ENCODE assay signal across 10 cellular contexts in genomic region chr2:151363709-151364108, GRCh38. TPM values are rescaled to one million over a fixed set of nuclear protein-coding genes. Genes with fewer than 3 reads are reported as not detected.
DNase-seq lines count a peak whose midpoint lies in the region; ATAC-seq, FAIRE-seq and TF ChIP-seq lines count a peak whose summit lies in the region.
"Had no signal": no experiment of that assay in that cellular context is flagged by ENCODE, and none has a peak within 500 bp of the region (broad histone marks: within the 10 kb centered on the region; RNA-seq: fewer than 3 reads in every experiment).

No MANE protein-coding gene starts in this region.

- H2AK5ac ChIP-seq in H1 (ENCODE audit: low read depth, low read length) = no peak overlapping the region

- no peak overlapping the region for H3K18ac ChIP-seq in H1 (ENCODE audit: extremely low read depth, low read length)

- H4K5ac ChIP-seq in H1 (ENCODE audit: insufficient read length, low read depth, low read length) = no peak overlapping the region

- H3K4me2 ChIP-seq in H1 (ENCODE audit: insufficient read depth in 1 of 2, low read depth in 2 of 2, low read length in 2 of 2) = no peak overlapping the region

- H2AFZ ChIP-seq in H1 (ENCODE audit: low read length) = 0 out of 2 replicates have a peak overlapping the region, but pooled peaks have one; percentile 2

- intact Hi-C loops in sciatic nerve (cut with DNase I) = no loop called here

- no peak overlapping the region for H3K9ac ChIP-seq in H1 (replicated peaks in 1 of 4; ENCODE audit: extremely low read depth in 1 of 4, low read depth in 3 of 4, low read length in 3 of 4)

- no peak for TF ChIP-seq EP300 in H1 (IDR thresholded peaks at IDR 0.05; ENCODE audit: borderline replicate concordance in 1 of 2, low read depth in 2 of 2, low read length in 2 of 2)

- H3K4me1 ChIP-seq in H1 (replicated peaks in 1 of 4; ENCODE audit: control insufficient read depth in 3 of 4, insufficient read depth in 4 of 4, low read length in 3 of 4) = no peaks in the 10 kb centered on the region; a peak in 1 of 7 replicates

- H3K9me3 ChIP-seq in H1 (ENCODE audit: insufficient read depth in 2 of 2, low read depth in 1 of 2, low read length in 1 of 2) (peaks cover 0 to under 1% of the 10 kb centered on the region in 2 experiments; a peak in 1 of 4 replicates), MG63 (no peaks in the 10 kb centered on the region)

- H3K4me3 ChIP-seq in H1 (ENCODE audit: extremely low read depth in 1 of 4, insufficient read depth in 2 of 4, low read depth in 3 of 4, low read length in 4 of 4) (no peak overlapping the region), MG63 (no peak overlapping the region)

- no peak overlapping the region for H2BK5ac ChIP-seq in H1 (ENCODE audit: low read depth, low read length)

- no peak overlapping the region for H3K4ac ChIP-seq in H1 (replicated peaks; ENCODE audit: insufficient read length, low read depth, low read length)

- no peaks in the 10 kb centered on the region for H3K27me3 ChIP-seq in H1 (replicated peaks in 1 of 4; ENCODE audit: control insufficient read depth in 3 of 4, extremely low read depth in 1 of 4, insufficient read depth in 3 of 4, low read length in 3 of 4)
- H3K27me3 ChIP-seq in MG63 = no peaks in the 10 kb centered on the region

- CTCF ChIA-PET in H1 (lab: Charles Lee; ENCODE audit: partially characterized antibody) = interaction anchor here (0.8 kb wide), 1 partner anchor 622 kb away, joined by 4 read pairs; no protein-coding TSS in a partner anchor

- no peak for FAIRE-seq in H1 (lab: Jason Lieb, UNC)

- H2BK15ac ChIP-seq in H1 (ENCODE audit: low read length) = 0 out of 2 replicates have a peak overlapping the region, but pooled peaks have one; percentile 8

- H4K20me1 ChIP-seq in H1 (replicated peaks in 1 of 2; ENCODE audit: control insufficient read depth in 1 of 2, insufficient read depth in 2 of 2, low read length in 2 of 2) = no peaks in the 10 kb centered on the region

- H3K23me2 ChIP-seq in H1 (ENCODE audit: low read depth, low read length) = no peaks in the 10 kb centered on the region

- ATAC-seq in GM19025 (IDR thresholded peaks at IDR 0.05; ENCODE audit: low read depth, unreplicated experiment) = peak; percentile 85
- peak; percentile 83 for ATAC-seq in HG03354 (IDR thresholded peaks at IDR 0.05; ENCODE audit: poor library complexity, severe bottlenecking, unreplicated experiment)
- ATAC-seq in sciatic nerve = peak; percentile 95
- ATAC-seq: HCT116 had no signal

- no peak for TF ChIP-seq RAD21 in H1 (IDR thresholded peaks at IDR 0.05 in 1 of 2, conservative IDR thresholded peaks at IDR 0.05 in 1 of 2; ENCODE audit: low read depth in 2 of 2, low read length in 2 of 2)

- H3K79me1 ChIP-seq in H1 (ENCODE audit: low read depth, low read length) = no peaks in the 10 kb centered on the region

- peak overlapping the region; percentile 72; the same call in 1 of the 2 replicates for H2BK12ac ChIP-seq in H1 (ENCODE audit: low read depth, low read length)

- no peak overlapping the region for H4K8ac ChIP-seq in H1 (ENCODE audit: extremely low read depth, insufficient read depth, low read length)

- H3K36me3 ChIP-seq in H1 (ENCODE audit: control insufficient read depth in 2 of 4, insufficient read depth in 4 of 4, low read length in 3 of 4) (no peaks in the 10 kb centered on the region; a peak in 1 of 8 replicates), MG63 (no peaks in the 10 kb centered on the region)

- no peak overlapping the region for H2BK120ac ChIP-seq in H1 (replicated peaks; ENCODE audit: low read depth, low read length)

- no peak for TF ChIP-seq CTCF in H1 (IDR thresholded peaks at IDR 0.05; ENCODE audit: control extremely low read depth in 1 of 3, insufficient read depth in 1 of 3, low read depth in 1 of 3, low read length in 3 of 3)

- H4K91ac ChIP-seq in H1 (replicated peaks; ENCODE audit: insufficient read length, low read length) = no peak overlapping the region

- DNase-seq in H1 (ENCODE audit: low read depth in 1 of 2, low spot score in 2 of 2) = no peak
- no peak for DNase-seq in sciatic nerve (ENCODE audit: low spot score)
- no peak for DNase-seq in NCI-H510A treated with DMSO at 0.1 percent for 48 hours (lab: John Stamatoyannopoulos, UW)
- DNase-seq in MG63 = no peak
- DNase-seq in NCI-H82 (lab: John Stamatoyannopoulos, UW) = no peak
- DNase-seq in stimulated activated CD4-positive, alpha-beta T cell treated with anti-CD3 and anti-CD28 coated beads, Interleukin-2, amount 100 ng/mL, for 24 hours = no peak

- 96% methylated on average over 8 of the region's 8 CpGs; no CpG with 5 or more reads in 1 of the 2 experiments for WGBS in H1 (ENCODE audit: extremely low coverage in 1 of 2, insufficient coverage in 1 of 2, insufficient read length in 1 of 2, insufficient replicate concordance in 2 of 2, low coverage in 1 of 2, low lambda C conversion rate in 2 of 2, missing lambda C conversion rate in 1 of 2), 2 experiments

- H3K27ac ChIP-seq in H1 (ENCODE audit: low read depth, low read length) = no peak overlapping the region

- H3K23ac ChIP-seq in H1 (ENCODE audit: insufficient read length) = no peak overlapping the region

- TF ChIP-seq POLR2A in H1 (IDR thresholded peaks at IDR 0.05; ENCODE audit: control extremely low read depth in 1 of 2, low read depth in 2 of 2, low read length in 2 of 2) = no peak

- no peak overlapping the region for H3K14ac ChIP-seq in H1 (ENCODE audit: insufficient read length)

- no peak overlapping the region for H3K56ac ChIP-seq in H1 (replicated peaks; ENCODE audit: insufficient read length, low read depth, low read length)

- POLR2A ChIA-PET in H1 (lab: Charles Lee; ENCODE audit: partially characterized antibody) = interaction anchor here (0.6 to 1.0 kb wide), 2 partner anchors 9 to 61 kb away, joined by 3 read pairs; no protein-coding TSS in a partner anchor

- H2BK20ac ChIP-seq in H1 (ENCODE audit: low read length) = no peak overlapping the region

- no peaks in the 10 kb centered on the region for H3K79me2 ChIP-seq in H1 (ENCODE audit: control insufficient read depth in 1 of 2, insufficient read depth in 2 of 2, low read length in 2 of 2)

TF ChIP-seq in H1, 55 proteins besides CTCF, POLR2A, EP300 and RAD21:
- no peak for TF ChIP-seq CHD1 (IDR thresholded peaks at IDR 0.05; ENCODE audit: low read depth, low read length)

RNA-seq across cellular contexts. Expression of gene TNFAIP6, which starts 6.3 kb away (rescaled TPM):
- 1.1 and 2.0 TPM in 2 replicates for total RNA-seq in H1 (2021; fragmentation: NEBNext Ultra II Directional; extraction: Animal tissue kit (Norgen Biotek cat#: 25700))
- 0.74 and 1.1 TPM in 2 replicates for polyA plus RNA-seq in H1 (2011; rRNA removed)
- polyA plus RNA-seq in H1 (2011; cell fraction: cytosol; rRNA removed) = 1.5 TPM
- 0.39 TPM for polyA plus RNA-seq in H1 (2011; cell fraction: nucleus; rRNA removed)
- polyA plus RNA-seq in H1 (2012, experiment 1 of 2) = 0.71 to 3.1 TPM (median 1.1 TPM) in 4 replicates
- polyA plus RNA-seq in H1 (2012, experiment 2 of 2) = 0.59 TPM
- polyA plus RNA-seq in H1 (2013, experiment 1 of 2) = 4.4 TPM
- polyA plus RNA-seq in H1 (2013, experiment 2 of 2) = 4.7 TPM
- 0.60 and 1.4 TPM in 2 replicates for polyA minus RNA-seq in H1 (2011; rRNA and poly(A)+ RNA removed)
- not detected for polyA minus RNA-seq in H1 (2011; cell fraction: cytosol; rRNA and poly(A)+ RNA removed)
- 0.90 TPM for polyA minus RNA-seq in H1 (2011; cell fraction: nucleus; rRNA and poly(A)+ RNA removed)
- total RNA-seq in sciatic nerve = 14.4 TPM
- 0.84 and 1.8 TPM in 2 replicates for total RNA-seq in MG63 (2014; rRNA removed; shearing (Covaris generic); ENCODE audit: low replicate concordance)
- polyA plus RNA-seq: neural cell had no signal

RNA-seq across cellular contexts. Expression of gene RIF1, which starts 46.0 kb away (rescaled TPM):
- total RNA-seq in H1 (2021; fragmentation: NEBNext Ultra II Directional; extraction: Animal tissue kit (Norgen Biotek cat#: 25700)) = 94.0 and 104 TPM in 2 replicates
- polyA plus RNA-seq in H1 (2011; rRNA removed) = 8.0 and 9.5 TPM in 2 replicates
- polyA plus RNA-seq in H1 (2011; cell fraction: cytosol; rRNA removed) = 12.4 TPM
- polyA plus RNA-seq in H1 (2011; cell fraction: nucleus; rRNA removed) = 14.8 TPM
- 16.8 to 32.2 TPM (median 20.3 TPM) in 4 replicates for polyA plus RNA-seq in H1 (2012, experiment 1 of 2)
- 1.0 TPM for polyA plus RNA-seq in H1 (2012, experiment 2 of 2)
- 31.7 TPM for polyA plus RNA-seq in H1 (2013, experiment 1 of 2)
- polyA plus RNA-seq in H1 (2013, experiment 2 of 2) = 28.1 TPM
- polyA minus RNA-seq in H1 (2011; rRNA and poly(A)+ RNA removed) = 133 and 172 TPM in 2 replicates
- polyA minus RNA-seq in H1 (2011; cell fraction: cytosol; rRNA and poly(A)+ RNA removed) = 52.1 TPM
- polyA minus RNA-seq in H1 (2011; cell fraction: nucleus; rRNA and poly(A)+ RNA removed) = 144 TPM
- total RNA-seq in sciatic nerve = 70.8 TPM
- total RNA-seq in MG63 (2014; rRNA removed; shearing (Covaris generic); ENCODE audit: low replicate concordance) = 25.4 and 32.4 TPM in 2 replicates
